1 cellular context compared by ENCODE assay signal in genomic region chr1:232630047-232630893, GRCh38.
A peak's percentile ranks its signal among the peaks of the same experiment; 100 is the strongest.
TF ChIP-seq lines count a peak whose summit lies in the region.

SIPA1L2 (minus strand) TSS chr1:232630133; CDS start chr1:232515339, 114,794 bp downstream.

TF ChIP-seq in A549, 52 proteins besides CTCF, POLR2A, EP300 and RAD21 (continued from another document):
- peak; percentile 53; the same call in 2 of the 3 replicates for TF ChIP-seq BCL3 (IDR thresholded peaks at IDR 0.05)
- no peak for TF ChIP-seq FOXS1 (CRISPR knock-in tag; IDR thresholded peaks at IDR 0.05)
- TF ChIP-seq BHLHE40 (IDR thresholded peaks at IDR 0.05; ENCODE audit: low read depth, low read length), result no peak
- peak; percentile 59; the same call in 1 of the 2 replicates for TF ChIP-seq KDM5A (IDR thresholded peaks at IDR 0.05)
- TF ChIP-seq HOXB5 (CRISPR knock-in tag; IDR thresholded peaks at IDR 0.05), result no peak
- no peak for TF ChIP-seq CHD4 (IDR thresholded peaks at IDR 0.05; ENCODE audit: borderline replicate concordance)
- peak; percentile 88 for TF ChIP-seq SMC3 (IDR thresholded peaks at IDR 0.05)
- TF ChIP-seq POLR2AphosphoS2 (conservative IDR thresholded peaks at IDR 0.05; ENCODE audit: low read length), result no peak
- TF ChIP-seq ZFP36 (IDR thresholded peaks at IDR 0.05; ENCODE audit: borderline replicate concordance, partially characterized antibody), result no peak
